9 cellular contexts compared by ENCODE assay signal in the genomic region with DNA sequence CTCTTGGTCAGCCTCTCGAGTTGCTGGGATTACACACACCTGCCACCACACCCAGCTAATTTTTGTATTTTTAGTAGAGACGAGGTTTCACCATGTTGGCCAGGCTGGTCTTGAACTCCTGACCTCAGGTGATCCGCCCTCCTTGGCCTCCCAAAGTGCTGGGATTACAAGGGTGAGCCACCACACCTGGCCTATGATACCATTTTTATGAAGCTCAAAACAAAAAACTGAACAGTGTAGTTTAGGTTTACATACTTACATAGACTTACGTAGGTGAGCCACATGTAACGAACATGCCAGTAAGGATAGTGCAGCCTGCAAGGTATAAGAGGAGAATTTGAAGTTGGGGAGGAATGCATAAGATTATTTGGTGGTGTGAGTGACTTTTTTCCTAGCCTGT. TPM values are rescaled to one million over a fixed set of nuclear protein-coding genes. Genes with fewer than 3 reads are reported as not detected.
"Had no signal": no experiment of that assay in that cellular context is flagged by ENCODE, and none has a peak within 500 bp of the region (broad histone marks: within the 10 kb centered on the region; RNA-seq: fewer than 3 reads in every experiment).

No MANE protein-coding gene starts in this region.

RNA-seq across cellular contexts. Expression of gene TBX4, which starts 57.2 kb away (rescaled TPM):
- total RNA-seq: OCI-LY7, PC-3, PC-9, Peyer's patch, Right ventricle myocardium inferior, Right ventricle myocardium superior, RPMI7951, SK-MEL-5, T-cell had no signal
